1 cellular context compared by ENCODE assay signal in genomic region chr12:116969615-116970575, GRCh38.
A peak's percentile ranks its signal among the peaks of the same experiment; 100 is the strongest.
TF ChIP-seq lines count a peak whose summit lies in the region.

No MANE protein-coding gene starts in this region.

TF ChIP-seq in SK-N-SH, 30 proteins besides CTCF, POLR2A, EP300 and RAD21 (continued from another document):
- TF ChIP-seq REST (IDR thresholded peaks at IDR 0.05; ENCODE audit: low read depth, low read length) (no peak), PBX3 (IDR thresholded peaks at IDR 0.05) (peak; percentile 62; the same call in 1 of the 2 replicates), CHD2 (IDR thresholded peaks at IDR 0.05; ENCODE audit: low read length, partially characterized antibody) (peak; percentile 85), NFIC (IDR thresholded peaks at IDR 0.05; ENCODE audit: borderline replicate concordance) (peak; percentile 83), FOXM1 (IDR thresholded peaks at IDR 0.05; ENCODE audit: low read depth) (peak; percentile 54; the same call in 1 of the 2 replicates), JUND (IDR thresholded peaks at IDR 0.05) (0 out of 2 replicates have a peak, but pooled peaks have one; percentile 21), YY1 (IDR thresholded peaks at IDR 0.05; ENCODE audit: low read depth) (no peak)
